2 cellular contexts compared by ENCODE assay signal in genomic region chr17:2179615-2180295, GRCh38.
A peak's percentile ranks its signal among the peaks of the same experiment; 100 is the strongest.
TF ChIP-seq lines count a peak whose summit lies in the region.

No MANE protein-coding gene starts in this region.

TF ChIP-seq in liver, 16 proteins besides CTCF, POLR2A, EP300 and RAD21 (continued from another document):
- peak; percentile 94 to 96 for TF ChIP-seq RXRA (IDR thresholded peaks at IDR 0.05)
- TF ChIP-seq FOXA2 (IDR thresholded peaks at IDR 0.05): no peak
- peak; percentile 38 for TF ChIP-seq YY1 (IDR thresholded peaks at IDR 0.05)
- peak in 1 of 2 donors; percentile 75 for TF ChIP-seq EGR1 (IDR thresholded peaks at IDR 0.05; ENCODE audit: low read depth in 2 of 2)
- peak; percentile 92 for TF ChIP-seq NR2F2 (IDR thresholded peaks at IDR 0.05)
- TF ChIP-seq HNF4A (conservative IDR thresholded peaks at IDR 0.05): peak; percentile 53 to 57
- peak; percentile 76 for TF ChIP-seq SP1 (IDR thresholded peaks at IDR 0.05)
- no peak for TF ChIP-seq FOXA1 (IDR thresholded peaks at IDR 0.05)
- TF ChIP-seq MAX (IDR thresholded peaks at IDR 0.05): peak; percentile 49
- TF ChIP-seq JUND (IDR thresholded peaks at IDR 0.05): peak in 1 of 2 donors; percentile 35
- no peak for TF ChIP-seq HNF4G (IDR thresholded peaks at IDR 0.05)
- peak in 1 of 2 donors; percentile 28 for TF ChIP-seq GABPA (IDR thresholded peaks at IDR 0.05 in 1 of 2, conservative IDR thresholded peaks at IDR 0.05 in 1 of 2)
- TF ChIP-seq, protein P1, sequence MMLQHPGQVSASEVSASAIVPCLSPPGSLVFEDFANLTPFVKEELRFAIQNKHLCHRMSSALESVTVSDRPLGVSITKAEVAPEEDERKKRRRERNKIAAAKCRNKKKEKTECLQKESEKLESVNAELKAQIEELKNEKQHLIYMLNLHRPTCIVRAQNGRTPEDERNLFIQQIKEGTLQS (IDR thresholded peaks at IDR 0.05): no peak
- no peak for TF ChIP-seq TAF1 (conservative IDR thresholded peaks at IDR 0.05)
- TF ChIP-seq, protein P2, sequence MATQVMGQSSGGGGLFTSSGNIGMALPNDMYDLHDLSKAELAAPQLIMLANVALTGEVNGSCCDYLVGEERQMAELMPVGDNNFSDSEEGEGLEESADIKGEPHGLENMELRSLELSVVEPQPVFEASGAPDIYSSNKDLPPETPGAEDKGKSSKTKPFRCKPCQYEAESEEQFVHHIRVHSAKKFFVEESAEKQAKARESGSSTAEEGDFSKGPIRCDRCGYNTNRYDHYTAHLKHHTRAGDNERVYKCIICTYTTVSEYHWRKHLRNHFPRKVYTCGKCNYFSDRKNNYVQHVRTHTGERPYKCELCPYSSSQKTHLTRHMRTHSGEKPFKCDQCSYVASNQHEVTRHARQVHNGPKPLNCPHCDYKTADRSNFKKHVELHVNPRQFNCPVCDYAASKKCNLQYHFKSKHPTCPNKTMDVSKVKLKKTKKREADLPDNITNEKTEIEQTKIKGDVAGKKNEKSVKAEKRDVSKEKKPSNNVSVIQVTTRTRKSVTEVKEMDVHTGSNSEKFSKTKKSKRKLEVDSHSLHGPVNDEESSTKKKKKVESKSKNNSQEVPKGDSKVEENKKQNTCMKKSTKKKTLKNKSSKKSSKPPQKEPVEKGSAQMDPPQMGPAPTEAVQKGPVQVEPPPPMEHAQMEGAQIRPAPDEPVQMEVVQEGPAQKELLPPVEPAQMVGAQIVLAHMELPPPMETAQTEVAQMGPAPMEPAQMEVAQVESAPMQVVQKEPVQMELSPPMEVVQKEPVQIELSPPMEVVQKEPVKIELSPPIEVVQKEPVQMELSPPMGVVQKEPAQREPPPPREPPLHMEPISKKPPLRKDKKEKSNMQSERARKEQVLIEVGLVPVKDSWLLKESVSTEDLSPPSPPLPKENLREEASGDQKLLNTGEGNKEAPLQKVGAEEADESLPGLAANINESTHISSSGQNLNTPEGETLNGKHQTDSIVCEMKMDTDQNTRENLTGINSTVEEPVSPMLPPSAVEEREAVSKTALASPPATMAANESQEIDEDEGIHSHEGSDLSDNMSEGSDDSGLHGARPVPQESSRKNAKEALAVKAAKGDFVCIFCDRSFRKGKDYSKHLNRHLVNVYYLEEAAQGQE (IDR thresholded peaks at IDR 0.05): peak; percentile 45

TF ChIP-seq in HepG2, 621 proteins besides CTCF, POLR2A, EP300 and RAD21 (continued from another document):
- TF ChIP-seq ZBTB2 (CRISPR knock-in tag; IDR thresholded peaks at IDR 0.05; ENCODE audit: low read depth) (no peak), ZNF432 (CRISPR knock-in tag; IDR thresholded peaks at IDR 0.05; ENCODE audit: borderline replicate concordance) (no peak), THAP9 (CRISPR knock-in tag; IDR thresholded peaks at IDR 0.05; ENCODE audit: borderline replicate concordance) (no peak), TBL1XR1 (IDR thresholded peaks at IDR 0.05; ENCODE audit: borderline replicate concordance, low read length, partially characterized antibody) (no peak), NRL (CRISPR knock-in tag; IDR thresholded peaks at IDR 0.05; ENCODE audit: borderline replicate concordance) (no peak), SMAD3 (CRISPR knock-in tag; IDR thresholded peaks at IDR 0.05) (no peak), ZFP62 (CRISPR knock-in tag; IDR thresholded peaks at IDR 0.05) (no peak), ZNF549 (CRISPR knock-in tag; IDR thresholded peaks at IDR 0.05) (no peak), TEAD2 (CRISPR knock-in tag; IDR thresholded peaks at IDR 0.05) (no peak)
- TF ChIP-seq, protein P3, sequence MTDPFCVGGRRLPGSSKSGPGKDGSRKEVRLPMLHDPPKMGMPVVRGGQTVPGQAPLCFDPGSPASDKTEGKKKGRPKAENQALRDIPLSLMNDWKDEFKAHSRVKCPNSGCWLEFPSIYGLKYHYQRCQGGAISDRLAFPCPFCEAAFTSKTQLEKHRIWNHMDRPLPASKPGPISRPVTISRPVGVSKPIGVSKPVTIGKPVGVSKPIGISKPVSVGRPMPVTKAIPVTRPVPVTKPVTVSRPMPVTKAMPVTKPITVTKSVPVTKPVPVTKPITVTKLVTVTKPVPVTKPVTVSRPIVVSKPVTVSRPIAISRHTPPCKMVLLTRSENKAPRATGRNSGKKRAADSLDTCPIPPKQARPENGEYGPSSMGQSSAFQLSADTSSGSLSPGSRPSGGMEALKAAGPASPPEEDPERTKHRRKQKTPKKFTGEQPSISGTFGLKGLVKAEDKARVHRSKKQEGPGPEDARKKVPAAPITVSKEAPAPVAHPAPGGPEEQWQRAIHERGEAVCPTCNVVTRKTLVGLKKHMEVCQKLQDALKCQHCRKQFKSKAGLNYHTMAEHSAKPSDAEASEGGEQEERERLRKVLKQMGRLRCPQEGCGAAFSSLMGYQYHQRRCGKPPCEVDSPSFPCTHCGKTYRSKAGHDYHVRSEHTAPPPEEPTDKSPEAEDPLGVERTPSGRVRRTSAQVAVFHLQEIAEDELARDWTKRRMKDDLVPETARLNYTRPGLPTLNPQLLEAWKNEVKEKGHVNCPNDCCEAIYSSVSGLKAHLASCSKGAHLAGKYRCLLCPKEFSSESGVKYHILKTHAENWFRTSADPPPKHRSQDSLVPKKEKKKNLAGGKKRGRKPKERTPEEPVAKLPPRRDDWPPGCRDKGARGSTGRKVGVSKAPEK (CRISPR knock-in tag; IDR thresholded peaks at IDR 0.05; ENCODE audit: borderline replicate concordance): no peak
